13 cellular contexts compared by ENCODE assay signal in genomic region chr2:28713582-28714292, GRCh38. TPM values are rescaled to one million over a fixed set of nuclear protein-coding genes. Genes with fewer than 3 reads are reported as not detected.
DNase-seq lines count a peak whose midpoint lies in the region; TF ChIP-seq lines count a peak whose summit lies in the region.
"Had no signal": no experiment of that assay in that cellular context is flagged by ENCODE, and none has a peak within 500 bp of the region (broad histone marks: within the 10 kb centered on the region; RNA-seq: fewer than 3 reads in every experiment).

No MANE protein-coding gene starts in this region.

- no peak overlapping the region for H2AFZ ChIP-seq in Karpas-422 (ENCODE audit: low read length)

- H3K27me3 Mint-ChIP-seq in MCF 10A (ENCODE audit: insufficient read depth, unreplicated experiment): no peaks in the 10 kb centered on the region
- peaks cover 1% of the 10 kb centered on the region for H3K27me3 Mint-ChIP-seq in endothelial cell (ENCODE audit: unreplicated experiment)
- H3K27me3 Mint-ChIP-seq: stimulated activated naive CD8-positive, alpha-beta T cell treated with anti-CD3 and anti-CD28 coated beads, Interleukin-15, Interleukin-2, amounts not matched to agents 100 ng/mL and 50 ng/mL, for 24 hours had no signal

- no peaks in the 10 kb centered on the region for H3K9me2 ChIP-seq in Karpas-422 (replicated peaks; ENCODE audit: insufficient read depth, low read length)

- no peak overlapping the region for H3K4me3 ChIP-seq in neutrophil (ENCODE audit: low read depth in 1 of 2, low read length in 1 of 2)
- no peak overlapping the region for H3K4me3 ChIP-seq in Karpas-422 (ENCODE audit: low read length)

- H3K4me3 Mint-ChIP-seq in MCF 10A (ENCODE audit: unreplicated experiment): no peak overlapping the region
- no peak overlapping the region for H3K4me3 Mint-ChIP-seq in endothelial cell (ENCODE audit: unreplicated experiment)
- H3K4me3 Mint-ChIP-seq: natural killer cell treated with Interleukin-12 subunit alpha and Interleukin-12 subunit beta and Interleukin-15 and Interleukin-18, amount 100 ng/mL, for 72 hours; stimulated activated naive CD8-positive, alpha-beta T cell treated with anti-CD3 and anti-CD28 coated beads, Interleukin-15, Interleukin-2, amounts not matched to agents 100 ng/mL and 50 ng/mL, for 24 hours had no signal

- intact Hi-C loops in MCF 10A (cut with micrococcal nuclease): no loop called here

- H3K4me1 ChIP-seq in neutrophil (ENCODE audit: control insufficient read depth in 1 of 2, insufficient read depth in 1 of 2, low read depth in 1 of 2, low read length in 1 of 2): peaks cover 28 to 44% of the 10 kb centered on the region in 2 experiments
- peaks cover 5% of the 10 kb centered on the region for H3K4me1 ChIP-seq in Karpas-422 (ENCODE audit: low read length)

- CTCF ChIA-PET in MCF 10A (lab: Yijun Ruan, JAX): interaction anchor here (0.6 to 1.0 kb wide), 3 partner anchors 97 to 119 kb away, joined by 3 to 4 read pairs (median 3); no protein-coding TSS in a partner anchor

- H3K4me1 Mint-ChIP-seq in MCF 10A (ENCODE audit: insufficient read depth, unreplicated experiment) (peaks cover 31% of the 10 kb centered on the region), endothelial cell (ENCODE audit: unreplicated experiment) (no peaks in the 10 kb centered on the region)

- TF ChIP-seq CTCF in MCF 10A (IDR thresholded peaks at IDR 0.05; ENCODE audit: unreplicated experiment) (no peak), neutrophil (IDR thresholded peaks at IDR 0.05) (no peak), endothelial cell (IDR thresholded peaks at IDR 0.05; ENCODE audit: unreplicated experiment) (no peak)

- H3K4me2 ChIP-seq in Karpas-422 (ENCODE audit: low read depth, low read length, poor library complexity, severe bottlenecking): no peak overlapping the region

- peak; percentile 50 for DNase-seq in GM03348 (ENCODE audit: low spot score)
- DNase-seq in MV-4-11 (lab: John Stamatoyannopoulos, UW): peak; percentile 60
- DNase-seq in MCF 10A (ENCODE audit: unreplicated experiment): peak; percentile 48
- DNase-seq in endothelial cell (ENCODE audit: low spot score): no peak
- DNase-seq in NCI-H187 treated with DMSO at 0.1 percent for 48 hours (lab: John Stamatoyannopoulos, UW): no peak
- no peak for DNase-seq in Karpas-422
- DNase-seq: GF-D8; NCI-H526; stimulated activated CD4-positive, alpha-beta T cell treated with anti-CD3 and anti-CD28 coated beads, Interleukin-15, amount 100 ng/mL, for 24 hours; T-helper 9 cell had no signal

- no TSS peak for BruUV-seq in MCF 10A (replicated peaks; lab: Mats Ljungman, UMichigan)

- H3K27ac Mint-ChIP-seq in MCF 10A (ENCODE audit: low read depth, unreplicated experiment) (no peak overlapping the region), endothelial cell (ENCODE audit: unreplicated experiment) (no peak overlapping the region)
- H3K27ac Mint-ChIP-seq: stimulated activated naive CD8-positive, alpha-beta T cell treated with anti-CD3 and anti-CD28 coated beads, Interleukin-15, Interleukin-2, amounts not matched to agents 100 ng/mL and 50 ng/mL, for 24 hours had no signal

- H3K36me3 Mint-ChIP-seq in MCF 10A (ENCODE audit: insufficient read depth, unreplicated experiment) (no peaks in the 10 kb centered on the region), endothelial cell (ENCODE audit: low read depth, unreplicated experiment) (no peaks in the 10 kb centered on the region)
- H3K36me3 Mint-ChIP-seq: natural killer cell treated with Interleukin-12 subunit alpha and Interleukin-12 subunit beta and Interleukin-15 and Interleukin-18, amount 100 ng/mL, for 72 hours had no signal

- no peaks in the 10 kb centered on the region for H3K79me2 ChIP-seq in Karpas-422 (ENCODE audit: low read length)

- H3K9me3 Mint-ChIP-seq in MCF 10A (ENCODE audit: unreplicated experiment): no peaks in the 10 kb centered on the region
- no peaks in the 10 kb centered on the region for H3K9me3 Mint-ChIP-seq in endothelial cell (ENCODE audit: unreplicated experiment)
- H3K9me3 Mint-ChIP-seq: natural killer cell treated with Interleukin-12 subunit alpha and Interleukin-12 subunit beta and Interleukin-15 and Interleukin-18, amount 100 ng/mL, for 72 hours; stimulated activated naive CD8-positive, alpha-beta T cell treated with anti-CD3 and anti-CD28 coated beads, Interleukin-15, Interleukin-2, amounts not matched to agents 100 ng/mL and 50 ng/mL, for 24 hours had no signal

- no peaks in the 10 kb centered on the region for H4K20me1 ChIP-seq in Karpas-422 (ENCODE audit: insufficient read depth, low read depth, low read length)

- H3K27ac ChIP-seq in neutrophil (peak overlapping the region; percentile 41), Karpas-422 (ENCODE audit: low read length) (no peak overlapping the region)

- H3K9ac ChIP-seq in Karpas-422 (ENCODE audit: low read length): no peak overlapping the region

- POLR2A ChIA-PET in MCF 10A (lab: Yijun Ruan, JAX): interaction anchor here (0.7 kb wide), 1 partner anchor 38 kb away, joined by 4 read pairs; the partner anchor contains the start of gene PPP1CB

- H3K27me3 ChIP-seq in neutrophil (no peaks in the 10 kb centered on the region), Karpas-422 (ENCODE audit: low read length) (no peaks in the 10 kb centered on the region)

- H3K36me3 ChIP-seq in neutrophil: no peaks in the 10 kb centered on the region
- H3K36me3 ChIP-seq in Karpas-422 (ENCODE audit: insufficient read depth, low read length): no peaks in the 10 kb centered on the region

- no peaks in the 10 kb centered on the region for H3K9me3 ChIP-seq in neutrophil
- H3K9me3 ChIP-seq in Karpas-422 (ENCODE audit: low read length): no peaks in the 10 kb centered on the region

RNA-seq across cellular contexts. Expression of gene PPP1CB, which starts 37.9 kb away (rescaled TPM):
- total RNA-seq in MCF 10A (2022): 244 and 269 TPM in 2 replicates
- 125 TPM for total RNA-seq in endothelial cell (ENCODE audit: unreplicated experiment)
- 58.5 and 134 TPM in 2 replicates for total RNA-seq in Karpas-422 (2014; rRNA removed; shearing (Covaris generic); ENCODE audit: low replicate concordance)

Comparison
In these comparisons a context has a peak if more than half of its experiments do, and no peak if none do; other contexts are left out.
1. DNase-seq: peak in GM03348 (single experiment), MV-4-11 (single experiment) and MCF 10A (single experiment); none in endothelial cell (single experiment), NCI-H187 treated with DMSO at 0.1 percent for 48 hours (single experiment) and Karpas-422 (single experiment).